8 cellular contexts compared by ENCODE assay signal in the genomic region with DNA sequence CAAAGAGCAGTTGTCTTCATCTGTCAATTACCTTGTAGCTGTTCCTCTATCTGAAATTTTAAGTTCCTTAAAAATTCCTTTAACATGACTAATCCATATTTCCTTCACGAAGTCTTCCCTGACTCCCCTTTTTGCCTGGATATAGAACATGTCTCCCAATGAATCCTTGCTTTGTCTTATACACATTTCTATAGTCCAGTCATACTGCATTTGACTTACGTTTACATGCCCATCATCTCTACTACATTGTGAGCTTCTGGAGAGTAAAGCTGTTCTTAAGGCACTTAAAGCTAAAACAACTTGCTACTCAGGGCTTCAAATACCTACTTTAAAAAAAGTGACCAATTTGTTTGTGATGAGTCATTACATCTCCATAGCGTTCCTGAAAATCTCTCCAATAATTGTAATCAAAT. TPM values are rescaled to one million over a fixed set of nuclear protein-coding genes. Genes with fewer than 3 reads are reported as not detected.
DNase-seq lines count a peak whose midpoint lies in the region; ATAC-seq and TF ChIP-seq lines count a peak whose summit lies in the region.
"Had no signal": no experiment of that assay in that cellular context is flagged by ENCODE, and none has a peak within 500 bp of the region (broad histone marks: within the 10 kb centered on the region; RNA-seq: fewer than 3 reads in every experiment).

No MANE protein-coding gene starts in this region.

- no peak for TF ChIP-seq EP300 in upper lobe of left lung (IDR thresholded peaks at IDR 0.05)

- no peaks in the 10 kb centered on the region for H3K9me3 ChIP-seq in HEK293 (ENCODE audit: control insufficient read depth, insufficient read depth, low read depth, low read length)
- H3K9me3 ChIP-seq in PC-9 (ENCODE audit: insufficient read depth, low read depth) = no peaks in the 10 kb centered on the region
- no peaks in the 10 kb centered on the region for H3K9me3 ChIP-seq in skeletal muscle satellite cell (replicated peaks; ENCODE audit: low read length)
- no peaks in the 10 kb centered on the region for H3K9me3 ChIP-seq in upper lobe of left lung
- H3K9me3 ChIP-seq: ovary had no signal

- intact Hi-C loops in PC-9 (cut with micrococcal nuclease; ENCODE audit: unreplicated experiment) = loop anchor here (5.0 kb wide), 1 partner anchor 116 kb away; no protein-coding TSS in a partner anchor

- no peak for TF ChIP-seq POLR2A in upper lobe of left lung (IDR thresholded peaks at IDR 0.05)

- H3K27ac ChIP-seq in HEK293 (ENCODE audit: extremely low read depth, low read depth, low read length) = no peak overlapping the region
- H3K27ac ChIP-seq in PC-9 = peak overlapping the region; percentile 49
- H3K27ac ChIP-seq in epithelial cell of prostate = peak overlapping the region; percentile 33
- peak overlapping the region in 1 of 4 donors; percentile 64 for H3K27ac ChIP-seq in upper lobe of left lung
- H3K27ac ChIP-seq: ovary had no signal

- H2AFZ ChIP-seq in PC-9 = no peak overlapping the region

- CTCF ChIA-PET in HEK293 (lab: Yijun Ruan, JAX) = interaction anchor here (0.6 to 2.3 kb wide), 39 partner anchors 9 to 561 kb away, joined by 3 to 26 read pairs (median 4); a partner anchor contains a TSS
- CTCF ChIA-PET in PC-9 (lab: Charles Lee) = interaction anchor here (0.5 to 1.7 kb wide), 6 partner anchors 75 to 219 kb away, joined by 3 to 15 read pairs (median 4); a partner anchor contains a TSS

- DNase-seq in PC-9 (peak; percentile 9 to 70), epithelial cell of prostate (ENCODE audit: low read depth, low spot score) (no peak), upper lobe of left lung (no peak), cerebellum (ENCODE audit: low spot score) (no peak)
- DNase-seq in activated T-cell treated with anti-CD3 and anti-CD28 coated beads, Interleukin-2, amount 50 U/mL, for 1 hour = no peak
- DNase-seq: ovary had no signal

- peaks cover 19% of the 10 kb centered on the region for H3K4me1 ChIP-seq in HEK293 (ENCODE audit: control insufficient read depth, insufficient read depth, low read length)
- H3K4me1 ChIP-seq in PC-9 (replicated peaks; ENCODE audit: insufficient read depth) = peaks cover 49% of the 10 kb centered on the region
- peaks cover 29% of the 10 kb centered on the region for H3K4me1 ChIP-seq in skeletal muscle satellite cell (ENCODE audit: control insufficient read depth, insufficient read depth, low read length)
- H3K4me1 ChIP-seq in upper lobe of left lung = peaks cover 27 to 42% (median 35%) of the 10 kb centered on the region in 4 donors

- H3K9ac ChIP-seq in skeletal muscle satellite cell (ENCODE audit: low read depth, low read length) = no peak overlapping the region

- no TSS peak for BruUV-seq in PC-9 (replicated peaks; lab: Mats Ljungman, UMichigan)

- whole genome bisulfite sequencing in upper lobe of left lung, 2 donors = 31 to 44% methylated on average over 3 of the region's 3 CpGs

- H4K20me1 ChIP-seq in PC-9 (ENCODE audit: insufficient read depth) = peaks cover 5% of the 10 kb centered on the region; the same call in 1 of the 2 replicates

- no peak for ATAC-seq in upper lobe of left lung (ENCODE audit: low FRiP score in 2 of 2)

- H3K27me3 ChIP-seq in PC-9 (ENCODE audit: insufficient read depth, low read depth) (no peaks in the 10 kb centered on the region), skeletal muscle satellite cell (ENCODE audit: control insufficient read depth, insufficient read depth, low read length) (no peaks in the 10 kb centered on the region), upper lobe of left lung (no peaks in the 10 kb centered on the region)
- H3K27me3 ChIP-seq: ovary had no signal

- H3K9me2 ChIP-seq in PC-9 (ENCODE audit: insufficient read depth) = no peaks in the 10 kb centered on the region

- H3K4me3 ChIP-seq in HEK293 (ENCODE audit: low read depth, low read length) (no peak overlapping the region; the same call in 1 of the 2 replicates), PC-9 (peak overlapping the region; percentile 6; the same call in 1 of the 2 replicates), skeletal muscle satellite cell (ENCODE audit: low read length) (peak overlapping the region; percentile 1), upper lobe of left lung (no peak overlapping the region)
- H3K4me3 ChIP-seq: ovary had no signal

- POLR2A ChIA-PET in HEK293 (lab: Yijun Ruan, JAX) = interaction anchor here (0.8 to 2.2 kb wide), 5 partner anchors 71 to 219 kb away, joined by 3 to 17 read pairs (median 3); a partner anchor contains a TSS
- POLR2A ChIA-PET in PC-9 (lab: Charles Lee; ENCODE audit: unreplicated experiment) = interaction anchor here (0.5 to 1.0 kb wide), 5 partner anchors 16 to 1003 kb away, joined by 4 to 24 read pairs (median 6); a partner anchor contains a TSS

- TF ChIP-seq CTCF in HEK293 (tag by site-specific recombination; IDR thresholded peaks at IDR 0.05) (no peak), PC-9 (conservative IDR thresholded peaks at IDR 0.05) (no peak), upper lobe of left lung (IDR thresholded peaks at IDR 0.05) (no peak)

- H3K79me2 ChIP-seq in PC-9 (ENCODE audit: low read depth) = peaks cover 81% of the 10 kb centered on the region

- H3K4me2 ChIP-seq in PC-9 (peak overlapping the region; percentile 47), skeletal muscle satellite cell (ENCODE audit: low read length) (peak overlapping the region; percentile 27)

- peaks cover 15% of the 10 kb centered on the region; the same call in 1 of the 2 replicates for H3F3A ChIP-seq in PC-9 (ENCODE audit: insufficient read depth, low read depth)

- H3K36me3 ChIP-seq in HEK293 (ENCODE audit: control insufficient read depth in 2 of 2, insufficient read depth in 1 of 2, low read length in 2 of 2) (no peaks in the 10 kb centered on the region), PC-9 (ENCODE audit: low read depth) (no peaks in the 10 kb centered on the region), skeletal muscle satellite cell (ENCODE audit: insufficient read depth, low read length) (no peaks in the 10 kb centered on the region), upper lobe of left lung (no peaks in the 10 kb centered on the region)
- H3K36me3 ChIP-seq: ovary had no signal

TF ChIP-seq in HEK293, 187 proteins besides CTCF, POLR2A, EP300 and RAD21 (continues in another document):
- no peak for TF ChIP-seq ZIC2 (tag by site-specific recombination; IDR thresholded peaks at IDR 0.05)
- TF ChIP-seq ZNF785 (tag by site-specific recombination; IDR thresholded peaks at IDR 0.05) = no peak
- TF ChIP-seq ZNF585B (tag by site-specific recombination; IDR thresholded peaks at IDR 0.05) = no peak
- TF ChIP-seq, protein P1, sequence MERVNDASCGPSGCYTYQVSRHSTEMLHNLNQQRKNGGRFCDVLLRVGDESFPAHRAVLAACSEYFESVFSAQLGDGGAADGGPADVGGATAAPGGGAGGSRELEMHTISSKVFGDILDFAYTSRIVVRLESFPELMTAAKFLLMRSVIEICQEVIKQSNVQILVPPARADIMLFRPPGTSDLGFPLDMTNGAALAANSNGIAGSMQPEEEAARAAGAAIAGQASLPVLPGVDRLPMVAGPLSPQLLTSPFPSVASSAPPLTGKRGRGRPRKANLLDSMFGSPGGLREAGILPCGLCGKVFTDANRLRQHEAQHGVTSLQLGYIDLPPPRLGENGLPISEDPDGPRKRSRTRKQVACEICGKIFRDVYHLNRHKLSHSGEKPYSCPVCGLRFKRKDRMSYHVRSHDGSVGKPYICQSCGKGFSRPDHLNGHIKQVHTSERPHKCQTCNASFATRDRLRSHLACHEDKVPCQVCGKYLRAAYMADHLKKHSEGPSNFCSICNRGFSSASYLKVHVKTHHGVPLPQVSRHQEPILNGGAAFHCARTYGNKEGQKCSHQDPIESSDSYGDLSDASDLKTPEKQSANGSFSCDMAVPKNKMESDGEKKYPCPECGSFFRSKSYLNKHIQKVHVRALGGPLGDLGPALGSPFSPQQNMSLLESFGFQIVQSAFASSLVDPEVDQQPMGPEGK (tag by site-specific recombination; IDR thresholded peaks at IDR 0.05) = 0 out of 2 replicates have a peak, but pooled peaks have one; percentile 1
- no peak for TF ChIP-seq ZNF354C (tag by site-specific recombination; IDR thresholded peaks at IDR 0.05; ENCODE audit: borderline replicate concordance, low read depth)
- TF ChIP-seq, protein P2, sequence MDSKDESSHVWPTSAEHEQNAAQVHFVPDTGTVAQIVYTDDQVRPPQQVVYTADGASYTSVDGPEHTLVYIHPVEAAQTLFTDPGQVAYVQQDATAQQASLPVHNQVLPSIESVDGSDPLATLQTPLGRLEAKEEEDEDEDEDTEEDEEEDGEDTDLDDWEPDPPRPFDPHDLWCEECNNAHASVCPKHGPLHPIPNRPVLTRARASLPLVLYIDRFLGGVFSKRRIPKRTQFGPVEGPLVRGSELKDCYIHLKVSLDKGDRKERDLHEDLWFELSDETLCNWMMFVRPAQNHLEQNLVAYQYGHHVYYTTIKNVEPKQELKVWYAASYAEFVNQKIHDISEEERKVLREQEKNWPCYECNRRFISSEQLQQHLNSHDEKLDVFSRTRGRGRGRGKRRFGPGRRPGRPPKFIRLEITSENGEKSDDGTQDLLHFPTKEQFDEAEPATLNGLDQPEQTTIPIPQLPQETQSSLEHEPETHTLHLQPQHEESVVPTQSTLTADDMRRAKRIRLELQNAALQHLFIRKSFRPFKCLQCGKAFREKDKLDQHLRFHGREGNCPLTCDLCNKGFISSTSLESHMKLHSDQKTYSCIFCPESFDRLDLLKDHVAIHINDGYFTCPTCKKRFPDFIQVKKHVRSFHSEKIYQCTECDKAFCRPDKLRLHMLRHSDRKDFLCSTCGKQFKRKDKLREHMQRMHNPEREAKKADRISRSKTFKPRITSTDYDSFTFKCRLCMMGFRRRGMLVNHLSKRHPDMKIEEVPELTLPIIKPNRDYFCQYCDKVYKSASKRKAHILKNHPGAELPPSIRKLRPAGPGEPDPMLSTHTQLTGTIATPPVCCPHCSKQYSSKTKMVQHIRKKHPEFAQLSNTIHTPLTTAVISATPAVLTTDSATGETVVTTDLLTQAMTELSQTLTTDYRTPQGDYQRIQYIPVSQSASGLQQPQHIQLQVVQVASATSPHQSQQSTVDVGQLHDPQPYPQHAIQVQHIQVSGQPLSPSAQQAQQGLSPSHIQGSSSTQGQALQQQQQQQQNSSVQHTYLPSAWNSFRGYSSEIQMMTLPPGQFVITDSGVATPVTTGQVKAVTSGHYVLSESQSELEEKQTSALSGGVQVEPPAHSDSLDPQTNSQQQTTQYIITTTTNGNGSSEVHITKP (tag by site-specific recombination; IDR thresholded peaks at IDR 0.05) = 0 out of 2 replicates have a peak, but pooled peaks have one; percentile 34

RNA-seq across cellular contexts. Expression of a gene that starts 4.9 kb away (rescaled TPM):
- total RNA-seq in PC-9 (2021) (22.9 and 23.8 TPM in 2 replicates), upper lobe of left lung (100 to 1,000 TPM in 1 of 6 donors, 10 to 100 TPM in 5; 29.7 to 106 (median 38.0) TPM), cerebellum (95.2 TPM)
- total RNA-seq in skeletal muscle satellite cell (2012; rRNA removed) = 29.3 and 32.7 TPM in 2 replicates

Comparison
In these comparisons a context has a peak if more than half of its experiments do, and no peak if none do; other contexts are left out.
1. H3K4me3 ChIP-seq: peak in PC-9 (single experiment) and skeletal muscle satellite cell (single experiment); none in HEK293 (single experiment) and upper lobe of left lung (0 of 4).
2. DNase-seq: peak in PC-9 (2 of 2); none in epithelial cell of prostate (single experiment), upper lobe of left lung (0 of 2), cerebellum (single experiment) and activated T-cell treated with anti-CD3 and anti-CD28 coated beads, Interleukin-2, amount 50 U/mL, for 1 hour (single experiment).